Comparison of ENCODE assay signal across 17 cellular contexts in the genomic region with DNA sequence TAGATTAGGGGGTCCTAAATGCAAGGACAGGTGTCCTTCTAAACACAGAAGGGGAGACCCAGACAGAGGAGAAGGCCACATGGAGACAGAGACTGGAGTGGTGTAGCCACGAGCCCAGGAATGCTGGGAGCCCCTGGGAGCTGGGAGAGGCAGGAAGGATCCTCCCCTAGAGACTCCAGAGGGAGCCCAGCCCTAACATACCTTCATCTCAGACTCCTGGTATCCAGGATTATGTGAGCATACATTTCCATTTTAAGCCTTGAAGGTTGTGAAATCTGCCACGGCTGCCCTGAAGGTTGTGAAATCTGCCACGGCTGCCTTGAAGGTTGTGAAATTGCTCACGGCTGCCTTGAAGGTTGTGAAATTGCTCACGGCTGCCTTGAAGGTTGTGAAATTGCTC.
DNase-seq lines count a peak whose midpoint lies in the region; ATAC-seq and TF ChIP-seq lines count a peak whose summit lies in the region.
"Had no signal": no experiment of that assay in that cellular context is flagged by ENCODE, and none has a peak within 500 bp of the region (broad histone marks: within the 10 kb centered on the region; RNA-seq: fewer than 3 reads in every experiment).

No MANE protein-coding gene starts in this region.

- H3K27ac ChIP-seq in HL-60 (replicated peaks) (peak overlapping the region; percentile 29; the same call in 1 of the 2 replicates), esophagus squamous epithelium (no peak overlapping the region)
- H3K27ac ChIP-seq: PC-9 had no signal

- H3K36me3 Mint-ChIP-seq in activated CD8-positive, alpha-beta memory T cell treated with anti-CD3 and anti-CD28 coated beads, Interleukin-2, amount 10 ng/mL, durations not matched to agents 7 days and 5 days = peaks cover 22% of the 10 kb centered on the region
- H3K36me3 Mint-ChIP-seq in natural killer cell treated with Interleukin-12 subunit alpha and Interleukin-12 subunit beta and Interleukin-15 and Interleukin-18, amount 100 ng/mL, for 72 hours = peaks cover 4% of the 10 kb centered on the region

- peak overlapping the region; percentile 70 for H3K27ac Mint-ChIP-seq in activated CD8-positive, alpha-beta memory T cell treated with anti-CD3 and anti-CD28 coated beads, Interleukin-2, amount 10 ng/mL, durations not matched to agents 7 days and 5 days
- H3K27ac Mint-ChIP-seq in natural killer cell treated with Interleukin-12 subunit alpha and Interleukin-12 subunit beta and Interleukin-15 and Interleukin-18, amount 100 ng/mL, for 72 hours = peak overlapping the region; percentile 54 to 77
- H3K27ac Mint-ChIP-seq: CD4-positive, alpha-beta T cell had no signal

- H3K4me3 ChIP-seq in HL-60 (replicated peaks; ENCODE audit: insufficient read depth, low read length) = no peak overlapping the region
- H3K4me3 ChIP-seq in esophagus squamous epithelium = no peak overlapping the region
- H3K4me3 ChIP-seq: PC-9 had no signal

- no peak for DNase-seq in activated CD8-positive, alpha-beta memory T cell treated with anti-CD3 and anti-CD28 coated beads, Interleukin-2, amount 10 ng/mL, durations not matched to agents 7 days and 5 days
- no peak for DNase-seq in activated CD8-positive, alpha-beta memory T cell treated with anti-CD3 and anti-CD28 coated beads, Interleukin-2, amount 50 U/mL, for 48 hours
- DNase-seq in HL-60 (ENCODE audit: low read depth in 1 of 2, low spot score in 1 of 2) (no peak), SW480 (ENCODE audit: low spot score) (peak; percentile 6), GF-D8 (lab: John Stamatoyannopoulos, UW) (no peak), AG08395 (ENCODE audit: low spot score) (no peak), esophagus squamous epithelium (lab: John Stamatoyannopoulos, UW) (no peak)
- DNase-seq in natural killer cell treated with Interleukin-12 subunit alpha and Interleukin-12 subunit beta and Interleukin-15 and Interleukin-18, amount 100 ng/mL, for 72 hours (ENCODE audit: low spot score) = no peak
- DNase-seq: CD4-positive, alpha-beta T cell; GOT3; IMR-90; NCI-H1092 treated with DMSO at 0.1 percent for 48 hours; NCI-H1694; NCI-H2107; NCI-H345; NCI-H526 treated with DMSO at 0.1 percent for 48 hours had no signal

- 21 to 31% methylated on average over 3 to 4 of the region's 5 CpGs for WGBS in esophagus squamous epithelium, 2 donors

- TF ChIP-seq CTCF in HL-60 (IDR thresholded peaks at IDR 0.05; ENCODE audit: insufficient read depth, low read length) (no peak), esophagus squamous epithelium (IDR thresholded peaks at IDR 0.05) (no peak)

- no peaks in the 10 kb centered on the region for H3K4me1 ChIP-seq in esophagus squamous epithelium

- no peak for ATAC-seq in activated CD8-positive, alpha-beta memory T cell treated with anti-CD3 and anti-CD28 coated beads, Interleukin-2, amount 10 ng/mL, durations not matched to agents 7 days and 5 days
- ATAC-seq in natural killer cell treated with Interleukin-12 subunit alpha and Interleukin-12 subunit beta and Interleukin-15 and Interleukin-18, amount 100 ng/mL, for 72 hours = no peak

- intact Hi-C loops in esophagus squamous epithelium (cut with DNase I) = no loop called here

- no peaks in the 10 kb centered on the region for H3K36me3 ChIP-seq in esophagus squamous epithelium

- H3K27me3 ChIP-seq in HL-60 (ENCODE audit: insufficient read depth, poor library complexity, severe bottlenecking) (no peaks in the 10 kb centered on the region), esophagus squamous epithelium (no peaks in the 10 kb centered on the region)

- peaks cover 0 to 47% (median 7%) of the 10 kb centered on the region in 3 donors for H3K9me3 ChIP-seq in esophagus squamous epithelium

- H3K27me3 Mint-ChIP-seq in activated CD8-positive, alpha-beta memory T cell treated with anti-CD3 and anti-CD28 coated beads, Interleukin-2, amount 10 ng/mL, durations not matched to agents 7 days and 5 days = no peaks in the 10 kb centered on the region
- no peaks in the 10 kb centered on the region for H3K27me3 Mint-ChIP-seq in natural killer cell treated with Interleukin-12 subunit alpha and Interleukin-12 subunit beta and Interleukin-15 and Interleukin-18, amount 100 ng/mL, for 72 hours
- H3K27me3 Mint-ChIP-seq: CD4-positive, alpha-beta T cell had no signal

- H3K4me3 Mint-ChIP-seq in activated CD8-positive, alpha-beta memory T cell treated with anti-CD3 and anti-CD28 coated beads, Interleukin-2, amount 10 ng/mL, durations not matched to agents 7 days and 5 days = no peak overlapping the region
- no peak overlapping the region for H3K4me3 Mint-ChIP-seq in natural killer cell treated with Interleukin-12 subunit alpha and Interleukin-12 subunit beta and Interleukin-15 and Interleukin-18, amount 100 ng/mL, for 72 hours
- H3K4me3 Mint-ChIP-seq: CD4-positive, alpha-beta T cell had no signal

- peaks cover 14% of the 10 kb centered on the region for H3K4me1 Mint-ChIP-seq in activated CD8-positive, alpha-beta memory T cell treated with anti-CD3 and anti-CD28 coated beads, Interleukin-2, amount 10 ng/mL, durations not matched to agents 7 days and 5 days
- H3K4me1 Mint-ChIP-seq in natural killer cell treated with Interleukin-12 subunit alpha and Interleukin-12 subunit beta and Interleukin-15 and Interleukin-18, amount 100 ng/mL, for 72 hours (ENCODE audit: low read depth in 2 of 2) = peaks cover 6 to 13% of the 10 kb centered on the region in 2 donors

- CTCF ChIA-PET in activated CD8-positive, alpha-beta memory T cell treated with anti-CD3 and anti-CD28 coated beads, Interleukin-2, amount 10 ng/mL, durations not matched to agents 7 days and 5 days (lab: Charles Lee) = no interaction called here

- no peak for TF ChIP-seq POLR2A in esophagus squamous epithelium (IDR thresholded peaks at IDR 0.05)

- peaks cover 16% of the 10 kb centered on the region for H3K9me3 Mint-ChIP-seq in activated CD8-positive, alpha-beta memory T cell treated with anti-CD3 and anti-CD28 coated beads, Interleukin-2, amount 10 ng/mL, durations not matched to agents 7 days and 5 days (ENCODE audit: low read depth)
- H3K9me3 Mint-ChIP-seq in natural killer cell treated with Interleukin-12 subunit alpha and Interleukin-12 subunit beta and Interleukin-15 and Interleukin-18, amount 100 ng/mL, for 72 hours = no peaks in the 10 kb centered on the region
